ENCODE assay signal across 23 cellular contexts in the genomic region with DNA sequence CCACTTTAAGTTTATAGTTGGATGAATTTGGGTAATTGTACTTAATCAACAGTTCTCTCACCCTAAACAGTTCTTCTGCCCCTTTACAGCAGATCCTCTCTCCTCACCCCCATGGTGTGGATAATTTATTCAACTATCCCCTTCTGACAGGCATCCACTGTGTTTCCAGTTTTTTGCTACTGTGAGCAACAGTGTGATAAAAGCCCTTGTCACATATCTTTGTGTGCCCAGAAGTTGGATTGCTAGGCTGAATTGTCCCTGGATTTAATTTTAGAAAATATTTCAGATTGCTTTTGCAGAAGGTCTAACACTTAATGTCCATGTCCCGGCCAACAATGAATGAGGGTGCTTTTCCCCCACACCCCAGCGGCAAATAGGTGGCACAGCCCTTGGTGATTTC. TPM values are rescaled to one million over a fixed set of nuclear protein-coding genes. Genes with fewer than 3 reads are reported as not detected.
A peak's percentile ranks its signal among the peaks of the same experiment; 100 is the strongest.
DNase-seq lines count a peak whose midpoint lies in the region; ATAC-seq, FAIRE-seq and TF ChIP-seq lines count a peak whose summit lies in the region.
"Had no signal": no experiment of that assay in that cellular context is flagged by ENCODE, and none has a peak within 500 bp of the region (broad histone marks: within the 10 kb centered on the region; RNA-seq: fewer than 3 reads in every experiment).

No MANE protein-coding gene starts in this region.

- H3F3A ChIP-seq in GM23248 (ENCODE audit: insufficient read depth) (peaks cover 52% of the 10 kb centered on the region), PC-9 (ENCODE audit: insufficient read depth, low read depth) (peaks cover 51% of the 10 kb centered on the region)

- H3K36me3 ChIP-seq in GM23248 (ENCODE audit: low read depth) = no peaks in the 10 kb centered on the region
- no peaks in the 10 kb centered on the region for H3K36me3 ChIP-seq in PC-9 (ENCODE audit: low read depth)
- no peaks in the 10 kb centered on the region for H3K36me3 ChIP-seq in heart right ventricle
- H3K36me3 ChIP-seq: BE2C, MG63 had no signal

- DNase-seq in GM23248 (no peak), PC-9 (no peak), heart right ventricle (no peak), osteocyte (ENCODE audit: extremely low spot score, unreplicated experiment) (no peak), NCI-H510A treated with DMSO at 0.1 percent for 48 hours (lab: John Stamatoyannopoulos, UW) (no peak), urothelium cell line (ENCODE audit: low spot score) (no peak)
- DNase-seq: BE2C; CD4-positive, CD25-positive, alpha-beta regulatory T cell; COR-L47; GDM1; Karpas-422; MG63; NCI-H1048; NCI-H1436; NCI-H1930; NCI-H226; NCI-H524 treated with DMSO at 0.1 percent for 48 hours had no signal

- no peak overlapping the region for H2AFZ ChIP-seq in GM23248
- H2AFZ ChIP-seq in PC-9 = no peak overlapping the region

- H3K36me3 Mint-ChIP-seq in osteocyte (ENCODE audit: unreplicated experiment) = no peaks in the 10 kb centered on the region
- H3K36me3 Mint-ChIP-seq: CD4-positive, CD25-positive, alpha-beta regulatory T cell; IgD-negative memory B cell had no signal

- H3K4me3 ChIP-seq in GM23248 (no peak overlapping the region), PC-9 (no peak overlapping the region), heart right ventricle (no peak overlapping the region)
- H3K4me3 ChIP-seq: MG63 had no signal

- in situ Hi-C loops in GM23248 (cut with MboI) = no loop called here

- intact Hi-C loops in PC-9 (cut with micrococcal nuclease; ENCODE audit: unreplicated experiment) (no loop called here), heart right ventricle (cut with DNase I) (no loop called here)

- no peak overlapping the region for H3K4me3 Mint-ChIP-seq in osteocyte (ENCODE audit: unreplicated experiment)
- H3K4me3 Mint-ChIP-seq: CD4-positive, CD25-positive, alpha-beta regulatory T cell; IgD-negative memory B cell had no signal

- H3K79me2 ChIP-seq in GM23248 (ENCODE audit: insufficient read depth) = no peaks in the 10 kb centered on the region
- H3K79me2 ChIP-seq in PC-9 (ENCODE audit: low read depth) = no peaks in the 10 kb centered on the region

- POLR2A ChIA-PET in PC-9 (lab: Charles Lee; ENCODE audit: unreplicated experiment) = no interaction called here

- H3K9me3 ChIP-seq in GM23248 (ENCODE audit: low read depth) = no peaks in the 10 kb centered on the region
- no peaks in the 10 kb centered on the region for H3K9me3 ChIP-seq in PC-9 (ENCODE audit: insufficient read depth, low read depth)
- no peaks in the 10 kb centered on the region for H3K9me3 ChIP-seq in heart right ventricle
- H3K9me3 ChIP-seq: BE2C, MG63 had no signal

- no peak for FAIRE-seq in urothelium cell line (lab: Jason Lieb, UNC)
- FAIRE-seq: GM19239, H54, HTR-8/SVneo had no signal

- H3K9ac ChIP-seq in GM23248 = no peak overlapping the region

- no peak overlapping the region for H3K4me2 ChIP-seq in GM23248 (ENCODE audit: unreplicated experiment)
- H3K4me2 ChIP-seq in PC-9 = no peak overlapping the region

- peak overlapping the region; percentile 8; the same call in 1 of the 2 replicates for H3K27ac ChIP-seq in GM23248
- H3K27ac ChIP-seq in PC-9 = 0 out of 2 replicates have a peak overlapping the region, but pooled peaks have one; percentile 13
- peak overlapping the region in 9 of 10 donors; percentile 6 to 77 (median 58) for H3K27ac ChIP-seq in heart right ventricle

- CTCF ChIA-PET in PC-9 (lab: Charles Lee) = no interaction called here

- ATAC-seq in heart right ventricle (peak in 4 of 8 donors; percentile 10 to 59 (median 28)), GM19397 (IDR thresholded peaks at IDR 0.05; ENCODE audit: unreplicated experiment) (no peak), GM21723 (IDR thresholded peaks at IDR 0.05; ENCODE audit: unreplicated experiment) (no peak)

- 79 to 85% methylated on average over 2 of the region's 2 CpGs for WGBS in GM23248 (ENCODE audit: low coverage in 1 of 2, low lambda C conversion rate in 2 of 2, missing lambda C conversion rate in 2 of 2), 2 experiments
- WGBS in heart right ventricle, 2 donors = 56 to 67% methylated on average over 2 of the region's 2 CpGs

- H3K9me2 ChIP-seq in GM23248 (ENCODE audit: insufficient read depth) (no peaks in the 10 kb centered on the region), PC-9 (ENCODE audit: insufficient read depth) (no peaks in the 10 kb centered on the region)

- H3K27me3 ChIP-seq in GM23248 (replicated peaks; ENCODE audit: insufficient read depth) (no peaks in the 10 kb centered on the region), PC-9 (ENCODE audit: insufficient read depth, low read depth) (no peaks in the 10 kb centered on the region), heart right ventricle (peaks cover 0 to 16% (median 0%) of the 10 kb centered on the region in 7 donors)
- H3K27me3 ChIP-seq: MG63 had no signal

- BruUV-seq in PC-9 (replicated peaks; lab: Mats Ljungman, UMichigan) = no TSS peak

- peak overlapping the region; percentile 49 for H3K27ac Mint-ChIP-seq in osteocyte (ENCODE audit: unreplicated experiment)
- H3K27ac Mint-ChIP-seq: CD4-positive, CD25-positive, alpha-beta regulatory T cell; IgD-negative memory B cell had no signal

- no peaks in the 10 kb centered on the region for H3K27me3 Mint-ChIP-seq in osteocyte (ENCODE audit: unreplicated experiment)

- H3K4me1 ChIP-seq in GM23248 (ENCODE audit: insufficient read depth) (peaks cover 63% of the 10 kb centered on the region), PC-9 (replicated peaks; ENCODE audit: insufficient read depth) (peaks cover 73% of the 10 kb centered on the region), heart right ventricle (peaks cover 5 to 66% (median 42%) of the 10 kb centered on the region in 9 donors)
- H3K4me1 ChIP-seq: BE2C had no signal

- peaks cover 73% of the 10 kb centered on the region for H3K4me1 Mint-ChIP-seq in osteocyte (ENCODE audit: unreplicated experiment)
- H3K4me1 Mint-ChIP-seq: IgD-negative memory B cell had no signal

- no peak for TF ChIP-seq CTCF in PC-9 (conservative IDR thresholded peaks at IDR 0.05)
- no peak for TF ChIP-seq CTCF in heart right ventricle (IDR thresholded peaks at IDR 0.05)
- TF ChIP-seq CTCF in osteocyte (IDR thresholded peaks at IDR 0.05) = no peak

- no peaks in the 10 kb centered on the region for H3K9me3 Mint-ChIP-seq in osteocyte (ENCODE audit: unreplicated experiment)
- H3K9me3 Mint-ChIP-seq: IgD-negative memory B cell had no signal

- H4K20me1 ChIP-seq in GM23248 (ENCODE audit: insufficient read depth) (no peaks in the 10 kb centered on the region), PC-9 (ENCODE audit: insufficient read depth) (no peaks in the 10 kb centered on the region)

RNA-seq across cellular contexts. Expression of gene SCUBE3, which starts 30.5 kb away (rescaled TPM):
- 31.5 and 31.6 TPM in 2 replicates for total RNA-seq in GM23248 (2014; rRNA removed; shearing (Covaris generic))
- polyA plus RNA-seq in GM23248 (2016; fragmentation: Nextera tagmentation; extraction: Ambion mirVana) = 21.6 and 24.0 TPM in 2 replicates
- total RNA-seq in PC-9 (2021) = 0.10 and 0.17 TPM in 2 replicates
- total RNA-seq in heart right ventricle = 10 to 100 TPM in 4 of 10 donors, 1 to 10 TPM in 6; 4.9 to 18.8 (median 9.0) TPM
- polyA plus RNA-seq in heart right ventricle = 1 to 10 TPM; 1.2 to 5.6 TPM
- total RNA-seq in osteocyte = 14.8 and 16.3 TPM in 2 replicates
- total RNA-seq: CD4-positive, CD25-positive, alpha-beta regulatory T cell had no signal

RNA-seq across cellular contexts. Expression of gene TCP11, which starts 42.1 kb away (rescaled TPM):
- total RNA-seq in GM23248 (2014; rRNA removed; shearing (Covaris generic)) = not detected in 2 replicates
- polyA plus RNA-seq in GM23248 (2016; fragmentation: Nextera tagmentation; extraction: Ambion mirVana) (not detected in 2 replicates), heart right ventricle (under 1 TPM in 1 of 2 donors, not detected in 1; 0.03 TPM)
- total RNA-seq in PC-9 (2021) (not detected in 2 replicates), heart right ventricle (not detected), osteocyte (0.43 TPM in 1 of 2 replicates, not detected in the other)
- total RNA-seq: CD4-positive, CD25-positive, alpha-beta regulatory T cell had no signal
- polyA plus RNA-seq: CD4-positive, CD25-positive, alpha-beta regulatory T cell; IgD-negative memory B cell had no signal

Comparison
In these comparisons a context has a peak if more than half of its experiments do, and no peak if none do; other contexts are left out.
1. H3K27ac ChIP-seq: peak in every context shown above with its lines; median percentile 58 in heart right ventricle; 13 in PC-9; 8 in GM23248.